In the genomic region with DNA sequence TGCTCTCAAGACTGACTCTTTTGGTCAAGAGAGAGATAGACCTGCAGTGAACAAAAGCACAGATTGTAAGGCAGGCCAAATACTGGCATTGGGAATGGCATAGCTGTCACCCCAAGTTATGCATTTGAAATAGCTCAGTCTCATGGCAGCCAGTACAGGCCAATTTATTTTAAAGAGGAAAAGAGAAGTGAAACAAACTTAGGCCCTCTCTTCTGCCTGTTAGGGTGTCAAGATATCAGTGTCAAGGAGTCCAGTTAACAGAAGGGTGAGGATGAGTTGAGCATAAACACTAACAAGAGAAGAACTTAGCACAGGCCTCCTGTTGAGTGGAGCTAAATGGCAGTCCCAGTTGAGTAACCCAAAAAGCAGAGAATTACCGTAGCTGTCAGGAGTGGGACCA, we compare ENCODE assay signal across 1 cellular context.
TF ChIP-seq lines count a peak whose summit lies in the region.

No MANE protein-coding gene starts in this region.

TF ChIP-seq in GM23338, 12 proteins besides CTCF, POLR2A, EP300 and RAD21 (continued from another document):
- TF ChIP-seq, protein P1, sequence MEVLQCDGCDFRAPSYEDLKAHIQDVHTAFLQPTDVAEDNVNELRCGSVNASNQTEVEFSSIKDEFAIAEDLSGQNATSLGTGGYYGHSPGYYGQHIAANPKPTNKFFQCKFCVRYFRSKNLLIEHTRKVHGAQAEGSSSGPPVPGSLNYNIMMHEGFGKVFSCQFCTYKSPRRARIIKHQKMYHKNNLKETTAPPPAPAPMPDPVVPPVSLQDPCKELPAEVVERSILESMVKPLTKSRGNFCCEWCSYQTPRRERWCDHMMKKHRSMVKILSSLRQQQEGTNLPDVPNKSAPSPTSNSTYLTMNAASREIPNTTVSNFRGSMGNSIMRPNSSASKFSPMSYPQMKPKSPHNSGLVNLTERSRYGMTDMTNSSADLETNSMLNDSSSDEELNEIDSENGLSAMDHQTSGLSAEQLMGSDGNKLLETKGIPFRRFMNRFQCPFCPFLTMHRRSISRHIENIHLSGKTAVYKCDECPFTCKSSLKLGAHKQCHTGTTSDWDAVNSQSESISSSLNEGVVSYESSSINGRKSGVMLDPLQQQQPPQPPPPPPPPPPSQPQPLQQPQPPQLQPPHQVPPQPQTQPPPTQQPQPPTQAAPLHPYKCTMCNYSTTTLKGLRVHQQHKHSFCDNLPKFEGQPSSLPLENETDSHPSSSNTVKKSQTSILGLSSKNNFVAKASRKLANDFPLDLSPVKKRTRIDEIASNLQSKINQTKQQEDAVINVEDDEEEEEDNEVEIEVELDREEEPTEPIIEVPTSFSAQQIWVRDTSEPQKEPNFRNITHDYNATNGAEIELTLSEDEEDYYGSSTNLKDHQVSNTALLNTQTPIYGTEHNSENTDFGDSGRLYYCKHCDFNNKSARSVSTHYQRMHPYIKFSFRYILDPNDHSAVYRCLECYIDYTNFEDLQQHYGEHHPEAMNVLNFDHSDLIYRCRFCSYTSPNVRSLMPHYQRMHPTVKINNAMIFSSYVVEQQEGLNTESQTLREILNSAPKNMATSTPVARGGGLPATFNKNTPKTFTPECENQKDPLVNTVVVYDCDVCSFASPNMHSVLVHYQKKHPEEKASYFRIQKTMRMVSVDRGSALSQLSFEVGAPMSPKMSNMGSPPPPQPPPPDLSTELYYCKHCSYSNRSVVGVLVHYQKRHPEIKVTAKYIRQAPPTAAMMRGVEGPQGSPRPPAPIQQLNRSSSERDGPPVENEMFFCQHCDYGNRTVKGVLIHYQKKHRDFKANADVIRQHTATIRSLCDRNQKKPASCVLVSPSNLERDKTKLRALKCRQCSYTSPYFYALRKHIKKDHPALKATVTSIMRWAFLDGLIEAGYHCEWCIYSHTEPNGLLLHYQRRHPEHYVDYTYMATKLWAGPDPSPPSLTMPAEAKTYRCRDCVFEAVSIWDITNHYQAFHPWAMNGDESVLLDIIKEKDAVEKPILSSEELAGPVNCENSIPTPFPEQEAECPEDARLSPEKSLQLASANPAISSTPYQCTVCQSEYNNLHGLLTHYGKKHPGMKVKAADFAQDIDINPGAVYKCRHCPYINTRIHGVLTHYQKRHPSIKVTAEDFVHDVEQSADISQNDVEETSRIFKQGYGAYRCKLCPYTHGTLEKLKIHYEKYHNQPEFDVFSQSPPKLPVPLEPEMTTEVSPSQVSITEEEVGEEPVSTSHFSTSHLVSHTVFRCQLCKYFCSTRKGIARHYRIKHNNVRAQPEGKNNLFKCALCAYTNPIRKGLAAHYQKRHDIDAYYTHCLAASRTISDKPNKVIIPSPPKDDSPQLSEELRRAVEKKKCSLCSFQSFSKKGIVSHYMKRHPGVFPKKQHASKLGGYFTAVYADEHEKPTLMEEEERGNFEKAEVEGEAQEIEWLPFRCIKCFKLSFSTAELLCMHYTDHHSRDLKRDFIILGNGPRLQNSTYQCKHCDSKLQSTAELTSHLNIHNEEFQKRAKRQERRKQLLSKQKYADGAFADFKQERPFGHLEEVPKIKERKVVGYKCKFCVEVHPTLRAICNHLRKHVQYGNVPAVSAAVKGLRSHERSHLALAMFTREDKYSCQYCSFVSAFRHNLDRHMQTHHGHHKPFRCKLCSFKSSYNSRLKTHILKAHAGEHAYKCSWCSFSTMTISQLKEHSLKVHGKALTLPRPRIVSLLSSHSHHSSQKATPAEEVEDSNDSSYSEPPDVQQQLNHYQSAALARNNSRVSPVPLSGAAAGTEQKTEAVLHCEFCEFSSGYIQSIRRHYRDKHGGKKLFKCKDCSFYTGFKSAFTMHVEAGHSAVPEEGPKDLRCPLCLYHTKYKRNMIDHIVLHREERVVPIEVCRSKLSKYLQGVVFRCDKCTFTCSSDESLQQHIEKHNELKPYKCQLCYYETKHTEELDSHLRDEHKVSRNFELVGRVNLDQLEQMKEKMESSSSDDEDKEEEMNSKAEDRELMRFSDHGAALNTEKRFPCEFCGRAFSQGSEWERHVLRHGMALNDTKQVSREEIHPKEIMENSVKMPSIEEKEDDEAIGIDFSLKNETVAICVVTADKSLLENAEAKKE (CRISPR knock-in tag; IDR thresholded peaks at IDR 0.05), result no peak
- no peak for TF ChIP-seq JUNB (IDR thresholded peaks at IDR 0.05; ENCODE audit: unreplicated experiment)
- TF ChIP-seq CREB1 (CRISPR knock-in tag; IDR thresholded peaks at IDR 0.05; ENCODE audit: low read depth), result no peak
- no peak for TF ChIP-seq STAT1 (IDR thresholded peaks at IDR 0.05; ENCODE audit: unreplicated experiment)
- no peak for TF ChIP-seq EZH2phosphoT487 (IDR thresholded peaks at IDR 0.05; ENCODE audit: unreplicated experiment)
- TF ChIP-seq POLR2AphosphoS5 (IDR thresholded peaks at IDR 0.05; ENCODE audit: low read depth), result no peak
- no peak for TF ChIP-seq ZNF331 (CRISPR knock-in tag; IDR thresholded peaks at IDR 0.05; ENCODE audit: low read depth)
- no peak for TF ChIP-seq NANOG (IDR thresholded peaks at IDR 0.05; ENCODE audit: borderline replicate concordance)
- no peak for TF ChIP-seq EZH2 (IDR thresholded peaks at IDR 0.05; ENCODE audit: low read depth, unreplicated experiment)
- TF ChIP-seq, protein P2, sequence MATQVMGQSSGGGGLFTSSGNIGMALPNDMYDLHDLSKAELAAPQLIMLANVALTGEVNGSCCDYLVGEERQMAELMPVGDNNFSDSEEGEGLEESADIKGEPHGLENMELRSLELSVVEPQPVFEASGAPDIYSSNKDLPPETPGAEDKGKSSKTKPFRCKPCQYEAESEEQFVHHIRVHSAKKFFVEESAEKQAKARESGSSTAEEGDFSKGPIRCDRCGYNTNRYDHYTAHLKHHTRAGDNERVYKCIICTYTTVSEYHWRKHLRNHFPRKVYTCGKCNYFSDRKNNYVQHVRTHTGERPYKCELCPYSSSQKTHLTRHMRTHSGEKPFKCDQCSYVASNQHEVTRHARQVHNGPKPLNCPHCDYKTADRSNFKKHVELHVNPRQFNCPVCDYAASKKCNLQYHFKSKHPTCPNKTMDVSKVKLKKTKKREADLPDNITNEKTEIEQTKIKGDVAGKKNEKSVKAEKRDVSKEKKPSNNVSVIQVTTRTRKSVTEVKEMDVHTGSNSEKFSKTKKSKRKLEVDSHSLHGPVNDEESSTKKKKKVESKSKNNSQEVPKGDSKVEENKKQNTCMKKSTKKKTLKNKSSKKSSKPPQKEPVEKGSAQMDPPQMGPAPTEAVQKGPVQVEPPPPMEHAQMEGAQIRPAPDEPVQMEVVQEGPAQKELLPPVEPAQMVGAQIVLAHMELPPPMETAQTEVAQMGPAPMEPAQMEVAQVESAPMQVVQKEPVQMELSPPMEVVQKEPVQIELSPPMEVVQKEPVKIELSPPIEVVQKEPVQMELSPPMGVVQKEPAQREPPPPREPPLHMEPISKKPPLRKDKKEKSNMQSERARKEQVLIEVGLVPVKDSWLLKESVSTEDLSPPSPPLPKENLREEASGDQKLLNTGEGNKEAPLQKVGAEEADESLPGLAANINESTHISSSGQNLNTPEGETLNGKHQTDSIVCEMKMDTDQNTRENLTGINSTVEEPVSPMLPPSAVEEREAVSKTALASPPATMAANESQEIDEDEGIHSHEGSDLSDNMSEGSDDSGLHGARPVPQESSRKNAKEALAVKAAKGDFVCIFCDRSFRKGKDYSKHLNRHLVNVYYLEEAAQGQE (IDR thresholded peaks at IDR 0.05; ENCODE audit: unreplicated experiment), result no peak
